22 cellular contexts compared by ENCODE assay signal in the genomic region with DNA sequence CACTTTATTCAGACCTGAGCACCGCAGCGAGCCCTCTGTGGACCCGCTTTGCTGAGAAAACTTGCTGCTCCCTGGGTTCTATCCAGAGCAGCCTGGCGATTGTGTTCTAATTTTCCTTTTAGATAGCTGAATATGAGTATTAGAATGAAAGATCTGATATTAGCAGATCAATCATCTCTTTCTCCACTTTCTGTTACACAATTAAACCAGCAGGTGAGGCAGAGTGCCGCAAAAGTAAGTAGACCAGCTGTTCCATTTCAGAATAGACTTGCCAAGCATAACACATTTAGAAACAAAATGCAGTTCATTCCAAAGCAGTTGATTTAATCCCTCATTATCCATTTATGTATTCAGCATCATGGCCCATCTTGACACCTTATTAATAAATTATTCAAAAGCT. TPM values are rescaled to one million over a fixed set of nuclear protein-coding genes. Genes with fewer than 3 reads are reported as not detected.
A peak's percentile ranks its signal among the peaks of the same experiment; 100 is the strongest.
DNase-seq lines count a peak whose midpoint lies in the region; FAIRE-seq and TF ChIP-seq lines count a peak whose summit lies in the region.
"Had no signal": no experiment of that assay in that cellular context is flagged by ENCODE, and none has a peak within 500 bp of the region (broad histone marks: within the 10 kb centered on the region; RNA-seq: fewer than 3 reads in every experiment).

No MANE protein-coding gene starts in this region.

- no peak overlapping the region for H3K4me2 ChIP-seq in keratinocyte (ENCODE audit: control insufficient read depth, extremely low read depth, insufficient read depth, low read depth, low read length)

- no peaks in the 10 kb centered on the region for H3K79me2 ChIP-seq in keratinocyte (ENCODE audit: control insufficient read depth, insufficient read depth, low read length)

- H4K20me1 ChIP-seq in keratinocyte (ENCODE audit: control insufficient read depth, extremely low read depth, insufficient read depth, low read length) = no peaks in the 10 kb centered on the region

- H2AFZ ChIP-seq in keratinocyte (ENCODE audit: control insufficient read depth, low read length) = no peak overlapping the region

- H3K36me3 ChIP-seq in keratinocyte (ENCODE audit: control insufficient read depth in 2 of 2, extremely low read depth in 1 of 2, insufficient read depth in 2 of 2, low read length in 2 of 2) = no peaks in the 10 kb centered on the region

- DNase-seq in NCI-H524 (lab: John Stamatoyannopoulos, UW) = peak; percentile 11 to 53
- no peak for DNase-seq in NCI-H524 treated with DMSO at 0.1 percent for 48 hours (lab: John Stamatoyannopoulos, UW)
- DNase-seq in NCI-H69 (lab: John Stamatoyannopoulos, UW) = peak; percentile 12
- no peak for DNase-seq in keratinocyte (ENCODE audit: low read depth, low spot score)
- DNase-seq in NCI-H1436 (lab: John Stamatoyannopoulos, UW) = no peak
- no peak for DNase-seq in SW 1271 (lab: John Stamatoyannopoulos, UW)
- no peak for DNase-seq in hippocampal formation (lab: John Stamatoyannopoulos, UW)
- DNase-seq: Calu3, DMS53, Kasumi-1, NCI-H1092 treated with DMSO at 0.1 percent for 48 hours, NCI-H146, NCI-H2029 treated with DMSO at 0.1 percent for 48 hours, NCI-H345, NCI-H510A treated with DMSO at 0.1 percent for 48 hours, NCI-H82, Right ventricle myocardium superior, RPMI8226 had no signal

- no peaks in the 10 kb centered on the region for H3K9me3 ChIP-seq in keratinocyte (ENCODE audit: control insufficient read depth, low read depth, low read length)

- H3K9me1 ChIP-seq in keratinocyte (ENCODE audit: control insufficient read depth, extremely low read depth, insufficient read depth, low read length) = no peaks in the 10 kb centered on the region

- H3K4me1 ChIP-seq in keratinocyte (ENCODE audit: control insufficient read depth, extremely low read depth, insufficient read depth, low read length) = peaks cover 31% of the 10 kb centered on the region

- dilution Hi-C loops in keratinocyte (cut with MboI; ENCODE audit: extremely low pct_ligation_motif_present, low sequenced_read_pairs) = no loop called here

- H3K9ac ChIP-seq in keratinocyte (ENCODE audit: control insufficient read depth, extremely low read depth, insufficient read depth, low read length) = no peak overlapping the region

- H3K27ac ChIP-seq in keratinocyte (ENCODE audit: control insufficient read depth, insufficient read depth, low read length) = no peak overlapping the region

- peak; percentile 41 for FAIRE-seq in keratinocyte (lab: Jason Lieb, UNC)
- FAIRE-seq: GM18507, H54, HepG2, K562 had no signal

- peak in 1 of 3 experiments; percentile 15 for TF ChIP-seq CTCF in keratinocyte (optimal IDR thresholded peaks at IDR 0.05 in 1 of 3, IDR thresholded peaks at IDR 0.05 in 1 of 3, conservative IDR thresholded peaks at IDR 0.05 in 1 of 3; ENCODE audit: extremely low read depth in 1 of 3, insufficient read depth in 2 of 3, low read length in 3 of 3)

- H3K4me3 ChIP-seq in keratinocyte (ENCODE audit: control insufficient read depth in 2 of 3, extremely low read depth in 1 of 3, insufficient read depth in 2 of 3, low read depth in 1 of 3, low read length in 3 of 3) = no peak overlapping the region
- H3K4me3 ChIP-seq: K562 had no signal

- H3K27me3 ChIP-seq in keratinocyte (ENCODE audit: control insufficient read depth, extremely low read depth, insufficient read depth, low read length) = no peaks in the 10 kb centered on the region

RNA-seq across cellular contexts. Expression of a gene that starts 58.6 kb away (rescaled TPM):
- polyA plus RNA-seq in keratinocyte = 83.5 to 152 TPM (median 136 TPM) in 3 replicates
- polyA plus RNA-seq in keratinocyte (2011; ENCODE audit: low read depth) = 223 TPM
- polyA plus RNA-seq in keratinocyte (2011; cell fraction: cytosol; rRNA removed) = 142 and 178 TPM in 2 replicates
- polyA plus RNA-seq in keratinocyte (2011; cell fraction: nucleus; rRNA removed) = 226 and 245 TPM in 2 replicates
- polyA plus RNA-seq in keratinocyte (2012; ENCODE audit: low replicate concordance) = 131 and 170 TPM in 2 replicates
- 116 to 231 TPM (median 181 TPM) in 3 replicates for polyA minus RNA-seq in keratinocyte
- polyA minus RNA-seq in keratinocyte (2011; cell fraction: cytosol; rRNA and poly(A)+ RNA removed) = 139 TPM
- polyA minus RNA-seq in keratinocyte (2011; cell fraction: nucleus; rRNA and poly(A)+ RNA removed) = 133 and 295 TPM in 2 replicates

Comparison
In these comparisons a context has a peak if more than half of its experiments do, and no peak if none do; other contexts are left out.
1. DNase-seq: peak in NCI-H524 (2 of 2) and NCI-H69 (single experiment); none in NCI-H524 treated with DMSO at 0.1 percent for 48 hours (single experiment), keratinocyte (single experiment), NCI-H1436 (single experiment), SW 1271 (0 of 2) and hippocampal formation (0 of 2).